Comparison of ENCODE assay signal across 3 cellular contexts in genomic region chr9:16951503-16951902, GRCh38.
TF ChIP-seq lines count a peak whose summit lies in the region.

No MANE protein-coding gene starts in this region.

TF ChIP-seq in A549, 52 proteins besides CTCF, POLR2A, EP300 and RAD21:
- peak; percentile 73 for TF ChIP-seq MAFK (IDR thresholded peaks at IDR 0.05; ENCODE audit: partially characterized antibody)
- TF ChIP-seq RFX5 (IDR thresholded peaks at IDR 0.05): no peak

TF ChIP-seq in IMR-90, 13 proteins besides CTCF, POLR2A, EP300 and RAD21:
- TF ChIP-seq NFE2L2 (IDR thresholded peaks at IDR 0.05; ENCODE audit: low read depth, low read length) (no peak), FOS (IDR thresholded peaks at IDR 0.05; ENCODE audit: low read depth, low read length) (no peak), CHD1 (IDR thresholded peaks at IDR 0.05; ENCODE audit: low read depth, low read length) (no peak), MXI1 (IDR thresholded peaks at IDR 0.05; ENCODE audit: borderline replicate concordance, low read depth, low read length) (no peak), USF2 (IDR thresholded peaks at IDR 0.05; ENCODE audit: low read depth, low read length) (no peak), MAFK (IDR thresholded peaks at IDR 0.05; ENCODE audit: low read depth, low read length) (peak; percentile 86), BHLHE40 (IDR thresholded peaks at IDR 0.05; ENCODE audit: low read depth, low read length) (no peak), MAZ (IDR thresholded peaks at IDR 0.05; ENCODE audit: borderline replicate concordance, low read depth, low read length) (no peak), ELK1 (IDR thresholded peaks at IDR 0.05; ENCODE audit: borderline replicate concordance, low read depth, low read length) (no peak)

TF ChIP-seq in H1, 55 proteins besides CTCF, POLR2A, EP300 and RAD21:
- no peak for TF ChIP-seq BACH1 (IDR thresholded peaks at IDR 0.05; ENCODE audit: low read length)
- no peak for TF ChIP-seq KDM4A (IDR thresholded peaks at IDR 0.05; ENCODE audit: low read depth, low read length, severe bottlenecking)
- no peak for TF ChIP-seq SP2 (IDR thresholded peaks at IDR 0.05; ENCODE audit: low read length)
- TF ChIP-seq MAFK (IDR thresholded peaks at IDR 0.05; ENCODE audit: low read depth, low read length): peak; percentile 29; the same call in 1 of the 2 replicates
- no peak for TF ChIP-seq NRF1 (IDR thresholded peaks at IDR 0.05; ENCODE audit: low read depth, low read length)
